10 cellular contexts compared by ENCODE assay signal in the genomic region with DNA sequence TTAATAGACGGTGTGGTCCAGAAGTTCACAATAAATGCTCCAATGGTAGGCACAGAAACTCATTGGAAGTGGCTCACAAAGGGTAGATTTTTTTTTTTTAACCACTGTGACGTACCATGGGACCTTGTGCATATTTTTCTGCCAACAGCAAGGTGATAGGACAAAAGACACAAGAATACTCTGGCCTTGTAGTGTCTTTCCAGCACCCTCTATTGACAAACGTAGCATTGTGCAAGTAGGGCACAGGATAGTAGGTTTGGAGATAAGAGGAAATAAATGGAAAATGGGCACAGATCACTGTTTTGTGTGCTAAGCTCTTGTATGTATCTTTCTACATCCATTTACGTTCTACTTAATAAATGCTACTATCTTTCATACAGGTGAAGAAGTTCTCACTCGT.
DNase-seq lines count a peak whose midpoint lies in the region; ATAC-seq, FAIRE-seq and TF ChIP-seq lines count a peak whose summit lies in the region.
"Had no signal": no experiment of that assay in that cellular context is flagged by ENCODE, and none has a peak within 500 bp of the region (broad histone marks: within the 10 kb centered on the region; RNA-seq: fewer than 3 reads in every experiment).

No MANE protein-coding gene starts in this region.

- no peak overlapping the region for H3K27ac ChIP-seq in kidney (ENCODE audit: low read depth in 2 of 2, low read length in 2 of 2)

- in situ Hi-C loops in ACHN (cut with HindIII; ENCODE audit: low pct_ligation_motif_present, low pct_unique_long_range_greater_than_20kb, low sequenced_read_pairs) (no loop called here), KBM-7 (cut with MboI; ENCODE audit: low pct_unique_long_range_greater_than_20kb, low sequenced_read_pairs) (no loop called here)

- DNase-seq in ACHN = peak; percentile 66
- peak; percentile 37 for DNase-seq in KBM-7
- peak; percentile 49 for DNase-seq in SW480 (ENCODE audit: low spot score)
- no peak for DNase-seq in kidney
- DNase-seq: activated CD8-positive, alpha-beta memory T cell treated with anti-CD3 and anti-CD28 coated beads for 24 hours; MG63 had no signal

- intact Hi-C loops in kidney (cut with DNase I) = no loop called here

- H3K4me1 ChIP-seq in kidney (ENCODE audit: control insufficient read depth in 1 of 2, insufficient read depth in 1 of 2, low read depth in 1 of 2, low read length in 2 of 2) = no peaks in the 10 kb centered on the region

- TF ChIP-seq CTCF in kidney (IDR thresholded peaks at IDR 0.05; ENCODE audit: borderline replicate concordance, extremely low read depth, insufficient read depth) = peak; percentile 51

- no peak for FAIRE-seq in kidney (lab: Jason Lieb, UNC)

- H3K36me3 ChIP-seq in kidney (ENCODE audit: control insufficient read depth in 1 of 2, insufficient read depth in 2 of 2, low read length in 2 of 2) = no peaks in the 10 kb centered on the region
- H3K36me3 ChIP-seq: MG63 had no signal

- no peaks in the 10 kb centered on the region for H3K9me3 ChIP-seq in kidney (ENCODE audit: control insufficient read depth in 1 of 2, low read length in 2 of 2)
- H3K9me3 ChIP-seq: MG63 had no signal

- no peak overlapping the region for H3K9ac ChIP-seq in kidney (ENCODE audit: low read length in 2 of 2)

- H3K4me3 ChIP-seq in kidney (ENCODE audit: low read length in 2 of 2) = no peak overlapping the region
- H3K4me3 ChIP-seq: MG63 had no signal

- ATAC-seq in HG03025 (IDR thresholded peaks at IDR 0.05; ENCODE audit: low FRiP score, unreplicated experiment) (no peak), GM21526 (IDR thresholded peaks at IDR 0.05; ENCODE audit: low FRiP score, unreplicated experiment) (no peak), GM21360 (IDR thresholded peaks at IDR 0.05; ENCODE audit: unreplicated experiment) (no peak), GM18511 (IDR thresholded peaks at IDR 0.05; ENCODE audit: unreplicated experiment) (no peak)
